In the genomic region with DNA sequence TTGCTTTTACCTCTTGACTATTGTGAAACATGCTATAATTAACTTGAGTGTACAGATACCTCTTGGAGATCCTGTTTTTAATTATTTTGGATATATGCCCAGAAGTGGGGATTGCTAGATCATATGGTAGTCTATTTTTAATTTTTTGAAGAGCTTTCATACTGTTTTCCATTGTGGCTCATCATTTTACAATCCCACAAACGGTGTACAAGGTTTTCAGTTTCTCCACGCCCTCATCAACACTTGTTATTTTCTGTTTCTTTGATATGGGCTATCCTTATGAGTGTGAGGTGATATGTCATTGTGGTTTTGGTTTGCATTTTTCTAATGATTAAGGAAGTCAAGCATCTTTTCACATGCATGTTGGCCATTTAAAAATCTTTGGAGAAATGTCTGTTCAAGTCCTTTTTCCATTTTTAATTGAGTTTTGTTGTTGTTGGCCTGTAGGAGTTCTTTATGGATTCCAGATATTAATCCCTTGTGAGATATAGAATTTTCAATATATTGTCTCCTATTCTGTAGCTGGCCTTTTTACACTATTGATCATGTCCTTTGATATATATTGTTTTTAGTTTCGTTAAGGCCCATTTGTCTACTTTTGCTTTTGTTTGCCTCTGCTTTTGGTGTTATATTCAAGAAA, we compare ENCODE assay signal across 9 cellular contexts. TPM values are rescaled to one million over a fixed set of nuclear protein-coding genes. Genes with fewer than 3 reads are reported as not detected.
DNase-seq lines count a peak whose midpoint lies in the region; ATAC-seq, FAIRE-seq and TF ChIP-seq lines count a peak whose summit lies in the region.
"Had no signal": no experiment of that assay in that cellular context is flagged by ENCODE, and none has a peak within 500 bp of the region (broad histone marks: within the 10 kb centered on the region; RNA-seq: fewer than 3 reads in every experiment).

No MANE protein-coding gene starts in this region.

- H2AFZ ChIP-seq in GM12878 (ENCODE audit: control insufficient read depth, low read depth, low read length) = no peak overlapping the region

- peaks cover 33% of the 10 kb centered on the region for H3K9me3 ChIP-seq in GM12878 (replicated peaks; ENCODE audit: control insufficient read depth, insufficient read depth, low read length)

- peak overlapping the region; percentile 70 for H3K4me2 ChIP-seq in GM12878 (ENCODE audit: control insufficient read depth, insufficient read depth)

- no peak for TF ChIP-seq RAD21 in GM12878 (IDR thresholded peaks at IDR 0.05; ENCODE audit: insufficient read depth, low read depth, low read length)

- POLR2A ChIA-PET in GM12878 (lab: Charles Lee) = interaction anchor here (0.9 to 1.1 kb wide), 2 partner anchors 8 to 142 kb away, joined by 3 to 4 read pairs; no protein-coding TSS in a partner anchor

- H3K36me3 ChIP-seq in GM12878 (ENCODE audit: control insufficient read depth in 2 of 2, insufficient read depth in 2 of 2, low read length in 1 of 2) = peaks cover 0 to 10% of the 10 kb centered on the region in 2 experiments; a peak in 2 of 4 replicates
- peaks cover 8% of the 10 kb centered on the region for H3K36me3 ChIP-seq in H7 (replicated peaks; ENCODE audit: control insufficient read depth, insufficient read depth, low read length)

- CTCF ChIA-PET in GM12878 (lab: Yijun Ruan, JAX) = interaction anchor here (1.3 kb wide), 1 partner anchor 27 kb away, joined by 6 read pairs; no protein-coding TSS in a partner anchor

- peak; percentile 90 for FAIRE-seq in GM12878 (lab: Jason Lieb, UNC)
- FAIRE-seq: K562 had no signal

- RAD21 ChIA-PET in GM12878 (lab: Charles Lee; ENCODE audit: unreplicated experiment) = no interaction called here

- H4K20me1 ChIP-seq in GM12878 (ENCODE audit: control insufficient read depth, insufficient read depth) = no peaks in the 10 kb centered on the region

- WGBS in GM12878 (ENCODE audit: insufficient coverage, insufficient replicate concordance, low lambda C conversion rate, missing lambda C conversion rate) = 4% methylated on average over 3 of the region's 3 CpGs

- TF ChIP-seq POLR2A in GM12878 (IDR thresholded peaks at IDR 0.05; ENCODE audit: low read depth, low read length) = no peak

- peak overlapping the region; percentile 74 for H3K27ac ChIP-seq in GM12878 (ENCODE audit: control insufficient read depth, insufficient read depth)

- no peak overlapping the region for H3K9ac ChIP-seq in GM12878 (ENCODE audit: control insufficient read depth, insufficient read depth, low read length)

- ATAC-seq in GM21576 (IDR thresholded peaks at IDR 0.05; ENCODE audit: unreplicated experiment) (peak; percentile 51), GM12878 (peak; percentile 92), left colon (no peak)
- ATAC-seq: K562 had no signal

- H3K27me3 ChIP-seq in GM12878 (replicated peaks in 1 of 2; ENCODE audit: control insufficient read depth in 2 of 2, insufficient read depth in 2 of 2, low read length in 1 of 2) (no peaks in the 10 kb centered on the region), H7 (ENCODE audit: control insufficient read depth, insufficient read depth, low read length) (no peaks in the 10 kb centered on the region)

- TF ChIP-seq CTCF in GM13976 (IDR thresholded peaks at IDR 0.05; ENCODE audit: borderline replicate concordance, control extremely low read depth, extremely low read depth, insufficient read depth, missing control alignments) (no peak), GM12878 (IDR thresholded peaks at IDR 0.05 in 2 of 3, conservative IDR thresholded peaks at IDR 0.05 in 1 of 3; ENCODE audit: control insufficient read depth in 2 of 3, extremely low read depth in 1 of 3, insufficient read depth in 1 of 3, low read depth in 3 of 3, low read length in 3 of 3) (no peak)

- no peak overlapping the region for H3K4me3 ChIP-seq in GM12878
- no peak overlapping the region for H3K4me3 ChIP-seq in H7 (ENCODE audit: insufficient read depth, low read depth, low read length)
- H3K4me3 ChIP-seq: K562 had no signal

- peak; percentile 46 for DNase-seq in GM13976 (ENCODE audit: low spot score)
- DNase-seq in NCI-H1092 treated with DMSO at 0.1 percent for 48 hours (lab: John Stamatoyannopoulos, UW) = peak; percentile 95
- DNase-seq in GM12878 (ENCODE audit: low read depth, low spot score) = peak; percentile 69
- DNase-seq in left colon = no peak
- no peak for DNase-seq in NCI-H146 (lab: John Stamatoyannopoulos, UW)
- DNase-seq in H7 = no peak
- no peak for DNase-seq in HuH-7 (ENCODE audit: low spot score)

- H3K79me2 ChIP-seq in GM12878 (ENCODE audit: control insufficient read depth, insufficient read depth, low read length) = peaks cover 4% of the 10 kb centered on the region

- BruUV-seq in GM12878 (replicated peaks; lab: Mats Ljungman, UMichigan) = no TSS peak

- peak; percentile 93 to 96 for TF ChIP-seq EP300 in GM12878 (IDR thresholded peaks at IDR 0.05; ENCODE audit: borderline replicate concordance in 1 of 2, control insufficient read depth in 1 of 2, low read depth in 2 of 2, low read length in 2 of 2)

- SMC1A ChIA-PET in GM12878 (lab: Charles Lee; ENCODE audit: uncharacterized antibody, unreplicated experiment) = interaction anchor here (0.6 to 1.4 kb wide), 6 partner anchors 9 to 688 kb away, joined by 3 to 4 read pairs (median 3); a partner anchor contains a TSS

- peaks cover 26% of the 10 kb centered on the region for H3K4me1 ChIP-seq in GM12878 (ENCODE audit: control insufficient read depth, insufficient read depth, low read length)

- in situ Hi-C loops in GM13976 (cut with MboI; ENCODE audit: low sequenced_read_pairs, unreplicated experiment) (no loop called here), GM12878 (cut with MboI) (no loop called here)

- intact Hi-C loops in GM12878 (cut with micrococcal nuclease; ENCODE audit: unreplicated experiment) (loop anchor here (5.0 kb wide), 1 partner anchor 39 kb away; no protein-coding TSS in a partner anchor), left colon (cut with DNase I, micrococcal nuclease) (no loop called here)

TF ChIP-seq in GM12878, 131 proteins besides CTCF, POLR2A, EP300 and RAD21 (continues in another document):
- TF ChIP-seq JUND (IDR thresholded peaks at IDR 0.05; ENCODE audit: low read depth, low read length) = peak; percentile 81
- TF ChIP-seq, protein P1, sequence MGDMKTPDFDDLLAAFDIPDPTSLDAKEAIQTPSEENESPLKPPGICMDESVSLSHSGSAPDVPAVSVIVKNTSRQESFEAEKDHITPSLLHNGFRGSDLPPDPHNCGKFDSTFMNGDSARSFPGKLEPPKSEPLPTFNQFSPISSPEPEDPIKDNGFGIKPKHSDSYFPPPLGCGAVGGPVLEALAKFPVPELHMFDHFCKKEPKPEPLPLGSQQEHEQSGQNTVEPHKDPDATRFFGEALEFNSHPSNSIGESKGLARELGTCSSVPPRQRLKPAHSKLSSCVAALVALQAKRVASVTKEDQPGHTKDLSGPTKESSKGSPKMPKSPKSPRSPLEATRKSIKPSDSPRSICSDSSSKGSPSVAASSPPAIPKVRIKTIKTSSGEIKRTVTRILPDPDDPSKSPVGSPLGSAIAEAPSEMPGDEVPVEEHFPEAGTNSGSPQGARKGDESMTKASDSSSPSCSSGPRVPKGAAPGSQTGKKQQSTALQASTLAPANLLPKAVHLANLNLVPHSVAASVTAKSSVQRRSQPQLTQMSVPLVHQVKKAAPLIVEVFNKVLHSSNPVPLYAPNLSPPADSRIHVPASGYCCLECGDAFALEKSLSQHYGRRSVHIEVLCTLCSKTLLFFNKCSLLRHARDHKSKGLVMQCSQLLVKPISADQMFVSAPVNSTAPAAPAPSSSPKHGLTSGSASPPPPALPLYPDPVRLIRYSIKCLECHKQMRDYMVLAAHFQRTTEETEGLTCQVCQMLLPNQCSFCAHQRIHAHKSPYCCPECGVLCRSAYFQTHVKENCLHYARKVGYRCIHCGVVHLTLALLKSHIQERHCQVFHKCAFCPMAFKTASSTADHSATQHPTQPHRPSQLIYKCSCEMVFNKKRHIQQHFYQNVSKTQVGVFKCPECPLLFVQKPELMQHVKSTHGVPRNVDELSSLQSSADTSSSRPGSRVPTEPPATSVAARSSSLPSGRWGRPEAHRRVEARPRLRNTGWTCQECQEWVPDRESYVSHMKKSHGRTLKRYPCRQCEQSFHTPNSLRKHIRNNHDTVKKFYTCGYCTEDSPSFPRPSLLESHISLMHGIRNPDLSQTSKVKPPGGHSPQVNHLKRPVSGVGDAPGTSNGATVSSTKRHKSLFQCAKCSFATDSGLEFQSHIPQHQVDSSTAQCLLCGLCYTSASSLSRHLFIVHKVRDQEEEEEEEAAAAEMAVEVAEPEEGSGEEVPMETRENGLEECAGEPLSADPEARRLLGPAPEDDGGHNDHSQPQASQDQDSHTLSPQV (IDR thresholded peaks at IDR 0.05) = peak; percentile 32; the same call in 1 of the 2 replicates
- TF ChIP-seq BHLHE40 (IDR thresholded peaks at IDR 0.05; ENCODE audit: borderline replicate concordance in 1 of 2, low read depth in 2 of 2, low read length in 1 of 2) = peak; percentile 60 to 67; a peak in 2 of 4 replicates
- TF ChIP-seq ASH2L (IDR thresholded peaks at IDR 0.05; ENCODE audit: borderline replicate concordance, low read depth) = no peak
- TF ChIP-seq RBBP5 (conservative IDR thresholded peaks at IDR 0.05) = no peak
- TF ChIP-seq GABPA (IDR thresholded peaks at IDR 0.05; ENCODE audit: low read depth) = peak; percentile 61

RNA-seq across cellular contexts. Expression of a gene that starts 7.5 kb away (rescaled TPM):
- total RNA-seq in GM12878 (2013; cell fraction: nucleolus; rRNA removed) = 116 and 125 TPM in 2 replicates
- total RNA-seq in GM12878 (2014; rRNA removed) = 48.4 and 55.0 TPM in 2 replicates
- 47.1 and 50.9 TPM in 2 replicates for total RNA-seq in GM12878 (2014; rRNA removed; fragmentation: Illumina TruSeq; extraction: Trizol)
- total RNA-seq in GM12878 (2021) = 40.4 and 42.1 TPM in 2 replicates
- polyA plus RNA-seq in GM12878 (2011; ENCODE audit: low read depth) = 23.0 TPM
- 85.6 and 115 TPM in 2 replicates for polyA plus RNA-seq in GM12878 (2011; rRNA removed)
- 61.6 and 70.8 TPM in 2 replicates for polyA plus RNA-seq in GM12878 (2011; cell fraction: cytosol; rRNA removed)
- polyA plus RNA-seq in GM12878 (2011; cell fraction: nucleus; rRNA removed) = 76.2 and 97.7 TPM in 2 replicates
- polyA plus RNA-seq in GM12878 (2012) = 22.4 and 29.4 TPM in 2 replicates
- 64.8 and 71.6 TPM in 2 replicates for polyA plus RNA-seq in GM12878 (2014; fragmentation: Illumina TruSeq; extraction: Trizol)
- 10 to 100 TPM; 32.5 to 34.1 TPM for polyA plus RNA-seq in GM12878 (2014; fragmentation: Nextera tagmentation; extraction: Ambion mirVana)
- 45.9 and 51.5 TPM in 2 replicates for polyA plus RNA-seq in GM12878 (2014; rRNA removed)
- 10 to 100 TPM; 43.8 to 49.6 TPM for polyA plus RNA-seq in GM12878 (2016; fragmentation: Nextera tagmentation; extraction: Ambion mirVana)
- 68.4 and 72.8 TPM in 2 replicates for polyA minus RNA-seq in GM12878 (2011; rRNA and poly(A)+ RNA removed)
- polyA minus RNA-seq in GM12878 (2011; cell fraction: cytosol; rRNA and poly(A)+ RNA removed) = 13.0 and 17.3 TPM in 2 replicates
- 90.6 and 95.3 TPM in 2 replicates for polyA minus RNA-seq in GM12878 (2011; cell fraction: nucleus; rRNA and poly(A)+ RNA removed)
- total RNA-seq in left colon = 10 to 100 TPM; 18.0 to 18.5 TPM
- 49.1 and 59.9 TPM in 2 replicates for total RNA-seq in H7 (2014; rRNA removed; shearing (Covaris generic))

Comparison
In these comparisons a context has a peak if more than half of its experiments do, and no peak if none do; other contexts are left out.
1. DNase-seq: peak in GM13976 (single experiment), NCI-H1092 treated with DMSO at 0.1 percent for 48 hours (single experiment) and GM12878 (single experiment); none in left colon (0 of 2), NCI-H146 (single experiment), H7 (single experiment) and HuH-7 (single experiment).